1 cellular context compared by ENCODE assay signal in genomic region chr2:220228310-220229006, GRCh38.
TF ChIP-seq lines count a peak whose summit lies in the region.

No MANE protein-coding gene starts in this region.

TF ChIP-seq in HCT116, 20 proteins besides CTCF, POLR2A, EP300 and RAD21 (continued from another document):
- TF ChIP-seq, protein P1, sequence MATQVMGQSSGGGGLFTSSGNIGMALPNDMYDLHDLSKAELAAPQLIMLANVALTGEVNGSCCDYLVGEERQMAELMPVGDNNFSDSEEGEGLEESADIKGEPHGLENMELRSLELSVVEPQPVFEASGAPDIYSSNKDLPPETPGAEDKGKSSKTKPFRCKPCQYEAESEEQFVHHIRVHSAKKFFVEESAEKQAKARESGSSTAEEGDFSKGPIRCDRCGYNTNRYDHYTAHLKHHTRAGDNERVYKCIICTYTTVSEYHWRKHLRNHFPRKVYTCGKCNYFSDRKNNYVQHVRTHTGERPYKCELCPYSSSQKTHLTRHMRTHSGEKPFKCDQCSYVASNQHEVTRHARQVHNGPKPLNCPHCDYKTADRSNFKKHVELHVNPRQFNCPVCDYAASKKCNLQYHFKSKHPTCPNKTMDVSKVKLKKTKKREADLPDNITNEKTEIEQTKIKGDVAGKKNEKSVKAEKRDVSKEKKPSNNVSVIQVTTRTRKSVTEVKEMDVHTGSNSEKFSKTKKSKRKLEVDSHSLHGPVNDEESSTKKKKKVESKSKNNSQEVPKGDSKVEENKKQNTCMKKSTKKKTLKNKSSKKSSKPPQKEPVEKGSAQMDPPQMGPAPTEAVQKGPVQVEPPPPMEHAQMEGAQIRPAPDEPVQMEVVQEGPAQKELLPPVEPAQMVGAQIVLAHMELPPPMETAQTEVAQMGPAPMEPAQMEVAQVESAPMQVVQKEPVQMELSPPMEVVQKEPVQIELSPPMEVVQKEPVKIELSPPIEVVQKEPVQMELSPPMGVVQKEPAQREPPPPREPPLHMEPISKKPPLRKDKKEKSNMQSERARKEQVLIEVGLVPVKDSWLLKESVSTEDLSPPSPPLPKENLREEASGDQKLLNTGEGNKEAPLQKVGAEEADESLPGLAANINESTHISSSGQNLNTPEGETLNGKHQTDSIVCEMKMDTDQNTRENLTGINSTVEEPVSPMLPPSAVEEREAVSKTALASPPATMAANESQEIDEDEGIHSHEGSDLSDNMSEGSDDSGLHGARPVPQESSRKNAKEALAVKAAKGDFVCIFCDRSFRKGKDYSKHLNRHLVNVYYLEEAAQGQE (IDR thresholded peaks at IDR 0.05; ENCODE audit: low read depth): no peak
- no peak for TF ChIP-seq ELF1 (IDR thresholded peaks at IDR 0.05; ENCODE audit: borderline replicate concordance, low read depth)
- peak; percentile 90 for TF ChIP-seq CBX3 (IDR thresholded peaks at IDR 0.05; ENCODE audit: low read depth)
- no peak for TF ChIP-seq ATF3 (IDR thresholded peaks at IDR 0.05)
- TF ChIP-seq YY1 (IDR thresholded peaks at IDR 0.05; ENCODE audit: extremely low read depth, insufficient replicate concordance, low read depth, low read length): peak; percentile 3
- TF ChIP-seq SP1 (IDR thresholded peaks at IDR 0.05; ENCODE audit: low read depth): peak; percentile 91
- TF ChIP-seq CEBPB (IDR thresholded peaks at IDR 0.05; ENCODE audit: low read depth): peak; percentile 48
- TF ChIP-seq TCF7L2 (IDR thresholded peaks at IDR 0.05; ENCODE audit: borderline replicate concordance, extremely low read depth, insufficient read depth, insufficient read length): no peak
- no peak; the same call in 1 of the 2 replicates for TF ChIP-seq SIN3A (IDR thresholded peaks at IDR 0.05; ENCODE audit: low read depth)
- TF ChIP-seq POLR2AphosphoS5 (IDR thresholded peaks at IDR 0.05; ENCODE audit: low read depth, low read length): peak; percentile 53
- peak; percentile 89 for TF ChIP-seq JUND (IDR thresholded peaks at IDR 0.05)
- no peak for TF ChIP-seq MAX (IDR thresholded peaks at IDR 0.05)
- TF ChIP-seq ZFX (IDR thresholded peaks at IDR 0.05): no peak
- no peak for TF ChIP-seq ZNF274 (IDR thresholded peaks at IDR 0.05; ENCODE audit: low read depth, low read length)
- TF ChIP-seq FOSL1 (IDR thresholded peaks at IDR 0.05; ENCODE audit: low read depth): peak; percentile 91
